In the genomic region with DNA sequence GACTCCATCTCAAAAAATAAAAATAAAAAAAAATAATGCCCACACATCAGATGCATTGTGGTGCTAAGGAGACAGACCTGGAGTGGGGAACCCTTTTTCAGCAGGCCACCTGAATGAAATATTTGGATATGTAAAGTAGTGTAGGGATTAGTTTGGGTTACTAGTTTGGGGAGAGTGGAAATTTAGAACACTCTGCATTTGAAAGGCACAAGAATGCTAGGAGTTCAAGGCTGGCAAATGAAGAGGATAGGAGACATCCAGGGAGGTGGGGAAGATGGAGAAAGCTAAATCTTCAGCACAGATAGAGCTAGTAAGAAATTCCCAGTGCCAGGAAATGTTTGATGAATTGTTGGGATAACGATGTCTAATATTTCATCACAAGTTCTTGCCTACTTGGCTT, we compare ENCODE assay signal across 20 cellular contexts.
"Had no signal": no experiment of that assay in that cellular context is flagged by ENCODE, and none has a peak within 500 bp of the region (broad histone marks: within the 10 kb centered on the region; RNA-seq: fewer than 3 reads in every experiment).

No MANE protein-coding gene starts in this region.

- H3K9me3 ChIP-seq: mucosa of descending colon, neutrophil, psoas muscle, right lobe of liver, tibial artery, upper lobe of left lung, uterus had no signal

- H2AFZ ChIP-seq: hepatocyte had no signal

- H3K4me2 ChIP-seq: hepatocyte had no signal

- DNase-seq: effector CD4-positive, alpha-beta T cell; endodermal cell; erythroblast; foreskin keratinocyte; head of caudate nucleus; kidney glomerular epithelial cell; mucosa of descending colon; naive thymus-derived CD8-positive, alpha-beta T cell; psoas muscle; retina; right lobe of liver; stimulated activated CD4-positive, alpha-beta T cell treated with anti-CD3 and anti-CD28 coated beads, Interleukin-1b, Interleukin-23, amount 100 ng/mL, for 48 hours; stimulated activated CD4-positive, alpha-beta T cell treated with anti-CD3 and anti-CD28 coated beads, Interleukin-4, amount 100 ng/mL, for 24 hours; tibial artery; upper lobe of left lung; uterus had no signal

- H3K4me1 ChIP-seq: foreskin keratinocyte, psoas muscle, right lobe of liver, tibial artery, upper lobe of left lung, uterus had no signal

- H3K79me2 ChIP-seq: hepatocyte had no signal

- H3K27me3 ChIP-seq: foreskin keratinocyte, hepatocyte, neutrophil, right lobe of liver, tibial artery, upper lobe of left lung, uterus had no signal

- H3K27ac ChIP-seq: coronary artery, foreskin keratinocyte, hepatocyte, neutrophil, psoas muscle, right lobe of liver, tibial artery, upper lobe of left lung, uterus had no signal

- H3K36me3 ChIP-seq: neutrophil, right lobe of liver, tibial artery, upper lobe of left lung, uterus had no signal

- ATAC-seq: foreskin keratinocyte; mucosa of descending colon; naive thymus-derived CD8-positive, alpha-beta T cell; psoas muscle; right lobe of liver; stimulated activated memory B cell treated with anti-CD40 and anti-IgM and Interleukin-4, amounts not matched to agents 10 μg/mL and 1 μg/mL and 100 μg/mL, for 72 hours had no signal

- H3K4me3 ChIP-seq: coronary artery, hepatocyte, mucosa of descending colon, psoas muscle, right lobe of liver, tibial artery, upper lobe of left lung, uterus had no signal
